In the genomic region with DNA sequence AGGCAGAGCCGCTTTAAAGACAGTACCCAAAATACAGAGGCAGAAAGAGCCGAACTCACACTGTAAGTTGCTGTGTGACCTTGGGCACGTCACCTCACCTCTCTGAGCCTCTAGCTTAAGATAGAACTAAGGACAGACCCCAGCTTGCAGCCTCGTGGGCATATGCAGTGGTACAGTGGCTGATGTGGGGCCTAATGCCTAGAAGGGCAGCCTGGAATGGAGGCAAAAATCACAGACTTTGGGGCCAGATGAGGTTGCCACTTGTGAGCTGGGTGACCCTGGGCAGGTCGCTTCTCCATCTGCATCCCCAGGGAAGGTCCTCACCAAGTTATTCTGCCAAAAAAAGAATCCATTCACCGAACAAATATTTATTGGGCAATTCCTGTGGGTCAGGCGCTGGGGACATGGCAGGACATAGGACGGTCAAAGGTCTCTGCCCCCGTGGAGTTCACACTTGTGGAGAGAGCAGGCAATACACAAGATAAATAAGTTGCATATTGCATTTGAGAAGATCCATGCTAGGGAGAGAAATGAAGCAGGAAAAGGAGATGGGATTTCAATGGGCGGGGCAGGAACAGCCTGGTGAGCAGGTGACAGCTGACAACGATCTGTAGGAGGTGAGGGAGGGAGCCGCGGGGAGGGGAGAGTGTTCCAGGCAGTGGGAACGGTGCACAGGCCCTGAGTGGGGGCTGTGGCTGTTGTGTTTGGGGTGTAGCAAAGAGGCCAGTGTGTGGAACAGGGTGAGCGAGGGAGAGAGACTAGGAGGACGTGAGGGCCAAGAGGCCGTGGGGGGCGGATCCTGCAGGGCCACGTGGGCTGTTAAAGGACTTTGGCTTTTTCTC, we compare ENCODE assay signal across 1 cellular context.
TF ChIP-seq lines count a peak whose summit lies in the region.

No MANE protein-coding gene starts in this region.

TF ChIP-seq in HepG2, 621 proteins besides CTCF, POLR2A, EP300 and RAD21 (continued from another document and continues in another):
- TF ChIP-seq, protein P1, sequence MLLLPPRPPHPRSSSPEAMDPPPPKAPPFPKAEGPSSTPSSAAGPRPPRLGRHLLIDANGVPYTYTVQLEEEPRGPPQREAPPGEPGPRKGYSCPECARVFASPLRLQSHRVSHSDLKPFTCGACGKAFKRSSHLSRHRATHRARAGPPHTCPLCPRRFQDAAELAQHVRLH (CRISPR knock-in tag; IDR thresholded peaks at IDR 0.05; ENCODE audit: borderline replicate concordance, low read depth): peak; percentile 21
- no peak for TF ChIP-seq TAF15 (IDR thresholded peaks at IDR 0.05; ENCODE audit: low read depth, low read length, poor library complexity, severe bottlenecking)
- TF ChIP-seq ZNF101 (CRISPR knock-in tag; IDR thresholded peaks at IDR 0.05; ENCODE audit: borderline replicate concordance, low read depth): peak; percentile 86; the same call in 1 of the 2 replicates
- TF ChIP-seq KAT7 (CRISPR knock-in tag; IDR thresholded peaks at IDR 0.05; ENCODE audit: borderline replicate concordance): peak; percentile 45; the same call in 1 of the 2 replicates
- TF ChIP-seq, protein P2, sequence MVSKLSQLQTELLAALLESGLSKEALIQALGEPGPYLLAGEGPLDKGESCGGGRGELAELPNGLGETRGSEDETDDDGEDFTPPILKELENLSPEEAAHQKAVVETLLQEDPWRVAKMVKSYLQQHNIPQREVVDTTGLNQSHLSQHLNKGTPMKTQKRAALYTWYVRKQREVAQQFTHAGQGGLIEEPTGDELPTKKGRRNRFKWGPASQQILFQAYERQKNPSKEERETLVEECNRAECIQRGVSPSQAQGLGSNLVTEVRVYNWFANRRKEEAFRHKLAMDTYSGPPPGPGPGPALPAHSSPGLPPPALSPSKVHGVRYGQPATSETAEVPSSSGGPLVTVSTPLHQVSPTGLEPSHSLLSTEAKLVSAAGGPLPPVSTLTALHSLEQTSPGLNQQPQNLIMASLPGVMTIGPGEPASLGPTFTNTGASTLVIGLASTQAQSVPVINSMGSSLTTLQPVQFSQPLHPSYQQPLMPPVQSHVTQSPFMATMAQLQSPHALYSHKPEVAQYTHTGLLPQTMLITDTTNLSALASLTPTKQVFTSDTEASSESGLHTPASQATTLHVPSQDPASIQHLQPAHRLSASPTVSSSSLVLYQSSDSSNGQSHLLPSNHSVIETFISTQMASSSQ (IDR thresholded peaks at IDR 0.05; ENCODE audit: low read depth): peak; percentile 68
- TF ChIP-seq, protein P2 (CRISPR knock-in tag; IDR thresholded peaks at IDR 0.05; ENCODE audit: borderline replicate concordance): peak; percentile 79
- TF ChIP-seq, protein P3, sequence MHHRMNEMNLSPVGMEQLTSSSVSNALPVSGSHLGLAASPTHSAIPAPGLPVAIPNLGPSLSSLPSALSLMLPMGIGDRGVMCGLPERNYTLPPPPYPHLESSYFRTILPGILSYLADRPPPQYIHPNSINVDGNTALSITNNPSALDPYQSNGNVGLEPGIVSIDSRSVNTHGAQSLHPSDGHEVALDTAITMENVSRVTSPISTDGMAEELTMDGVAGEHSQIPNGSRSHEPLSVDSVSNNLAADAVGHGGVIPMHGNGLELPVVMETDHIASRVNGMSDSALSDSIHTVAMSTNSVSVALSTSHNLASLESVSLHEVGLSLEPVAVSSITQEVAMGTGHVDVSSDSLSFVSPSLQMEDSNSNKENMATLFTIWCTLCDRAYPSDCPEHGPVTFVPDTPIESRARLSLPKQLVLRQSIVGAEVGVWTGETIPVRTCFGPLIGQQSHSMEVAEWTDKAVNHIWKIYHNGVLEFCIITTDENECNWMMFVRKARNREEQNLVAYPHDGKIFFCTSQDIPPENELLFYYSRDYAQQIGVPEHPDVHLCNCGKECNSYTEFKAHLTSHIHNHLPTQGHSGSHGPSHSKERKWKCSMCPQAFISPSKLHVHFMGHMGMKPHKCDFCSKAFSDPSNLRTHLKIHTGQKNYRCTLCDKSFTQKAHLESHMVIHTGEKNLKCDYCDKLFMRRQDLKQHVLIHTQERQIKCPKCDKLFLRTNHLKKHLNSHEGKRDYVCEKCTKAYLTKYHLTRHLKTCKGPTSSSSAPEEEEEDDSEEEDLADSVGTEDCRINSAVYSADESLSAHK (CRISPR knock-in tag; IDR thresholded peaks at IDR 0.05; ENCODE audit: borderline replicate concordance): no peak; the same call in 1 of the 2 replicates
- peak; percentile 87 for TF ChIP-seq TARDBP (CRISPR knock-in tag; IDR thresholded peaks at IDR 0.05)
- TF ChIP-seq RBAK (CRISPR knock-in tag; IDR thresholded peaks at IDR 0.05): 0 out of 2 replicates have a peak, but pooled peaks have one; percentile 16
- peak; percentile 66 for TF ChIP-seq KLF6 (CRISPR knock-in tag; IDR thresholded peaks at IDR 0.05)
- TF ChIP-seq, protein P4, sequence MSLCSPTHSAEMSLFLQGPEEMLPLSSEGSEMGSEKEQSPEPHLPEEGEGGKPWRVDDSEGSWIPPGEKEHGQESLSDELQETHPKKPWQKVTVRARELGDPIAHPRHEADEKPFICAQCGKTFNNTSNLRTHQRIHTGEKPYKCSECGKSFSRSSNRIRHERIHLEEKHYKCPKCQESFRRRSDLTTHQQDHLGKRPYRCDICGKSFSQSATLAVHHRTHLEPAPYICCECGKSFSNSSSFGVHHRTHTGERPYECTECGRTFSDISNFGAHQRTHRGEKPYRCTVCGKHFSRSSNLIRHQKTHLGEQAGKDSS (CRISPR knock-in tag; IDR thresholded peaks at IDR 0.05; ENCODE audit: borderline replicate concordance, low read depth): peak; percentile 68; the same call in 1 of the 2 replicates
- TF ChIP-seq, protein P5, sequence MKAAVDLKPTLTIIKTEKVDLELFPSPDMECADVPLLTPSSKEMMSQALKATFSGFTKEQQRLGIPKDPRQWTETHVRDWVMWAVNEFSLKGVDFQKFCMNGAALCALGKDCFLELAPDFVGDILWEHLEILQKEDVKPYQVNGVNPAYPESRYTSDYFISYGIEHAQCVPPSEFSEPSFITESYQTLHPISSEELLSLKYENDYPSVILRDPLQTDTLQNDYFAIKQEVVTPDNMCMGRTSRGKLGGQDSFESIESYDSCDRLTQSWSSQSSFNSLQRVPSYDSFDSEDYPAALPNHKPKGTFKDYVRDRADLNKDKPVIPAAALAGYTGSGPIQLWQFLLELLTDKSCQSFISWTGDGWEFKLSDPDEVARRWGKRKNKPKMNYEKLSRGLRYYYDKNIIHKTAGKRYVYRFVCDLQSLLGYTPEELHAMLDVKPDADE (CRISPR knock-in tag; IDR thresholded peaks at IDR 0.05): no peak; the same call in 1 of the 2 replicates
- TF ChIP-seq NAIF1 (CRISPR knock-in tag; IDR thresholded peaks at IDR 0.05; ENCODE audit: borderline replicate concordance): peak; percentile 81; the same call in 1 of the 2 replicates
- peak; percentile 82 for TF ChIP-seq HDAC2 (CRISPR knock-in tag; IDR thresholded peaks at IDR 0.05)
- TF ChIP-seq, protein P6, sequence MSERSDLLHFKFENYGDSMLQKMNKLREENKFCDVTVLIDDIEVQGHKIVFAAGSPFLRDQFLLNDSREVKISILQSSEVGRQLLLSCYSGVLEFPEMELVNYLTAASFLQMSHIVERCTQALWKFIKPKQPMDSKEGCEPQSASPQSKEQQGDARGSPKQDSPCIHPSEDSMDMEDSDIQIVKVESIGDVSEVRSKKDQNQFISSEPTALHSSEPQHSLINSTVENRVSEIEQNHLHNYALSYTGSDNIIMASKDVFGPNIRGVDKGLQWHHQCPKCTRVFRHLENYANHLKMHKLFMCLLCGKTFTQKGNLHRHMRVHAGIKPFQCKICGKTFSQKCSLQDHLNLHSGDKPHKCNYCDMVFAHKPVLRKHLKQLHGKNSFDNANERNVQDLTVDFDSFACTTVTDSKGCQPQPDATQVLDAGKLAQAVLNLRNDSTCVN (CRISPR knock-in tag; IDR thresholded peaks at IDR 0.05; ENCODE audit: borderline replicate concordance): peak; percentile 28; the same call in 1 of the 2 replicates
- TF ChIP-seq, protein P7, sequence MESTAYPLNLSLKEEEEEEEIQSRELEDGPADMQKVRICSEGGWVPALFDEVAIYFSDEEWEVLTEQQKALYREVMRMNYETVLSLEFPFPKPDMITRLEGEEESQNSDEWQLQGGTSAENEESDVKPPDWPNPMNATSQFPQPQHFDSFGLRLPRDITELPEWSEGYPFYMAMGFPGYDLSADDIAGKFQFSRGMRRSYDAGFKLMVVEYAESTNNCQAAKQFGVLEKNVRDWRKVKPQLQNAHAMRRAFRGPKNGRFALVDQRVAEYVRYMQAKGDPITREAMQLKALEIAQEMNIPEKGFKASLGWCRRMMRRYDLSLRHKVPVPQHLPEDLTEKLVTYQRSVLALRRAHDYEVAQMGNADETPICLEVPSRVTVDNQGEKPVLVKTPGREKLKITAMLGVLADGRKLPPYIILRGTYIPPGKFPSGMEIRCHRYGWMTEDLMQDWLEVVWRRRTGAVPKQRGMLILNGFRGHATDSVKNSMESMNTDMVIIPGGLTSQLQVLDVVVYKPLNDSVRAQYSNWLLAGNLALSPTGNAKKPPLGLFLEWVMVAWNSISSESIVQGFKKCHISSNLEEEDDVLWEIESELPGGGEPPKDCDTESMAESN (CRISPR knock-in tag; conservative IDR thresholded peaks at IDR 0.05): peak; percentile 63; the same call in 1 of the 2 replicates
- TF ChIP-seq, protein P8, sequence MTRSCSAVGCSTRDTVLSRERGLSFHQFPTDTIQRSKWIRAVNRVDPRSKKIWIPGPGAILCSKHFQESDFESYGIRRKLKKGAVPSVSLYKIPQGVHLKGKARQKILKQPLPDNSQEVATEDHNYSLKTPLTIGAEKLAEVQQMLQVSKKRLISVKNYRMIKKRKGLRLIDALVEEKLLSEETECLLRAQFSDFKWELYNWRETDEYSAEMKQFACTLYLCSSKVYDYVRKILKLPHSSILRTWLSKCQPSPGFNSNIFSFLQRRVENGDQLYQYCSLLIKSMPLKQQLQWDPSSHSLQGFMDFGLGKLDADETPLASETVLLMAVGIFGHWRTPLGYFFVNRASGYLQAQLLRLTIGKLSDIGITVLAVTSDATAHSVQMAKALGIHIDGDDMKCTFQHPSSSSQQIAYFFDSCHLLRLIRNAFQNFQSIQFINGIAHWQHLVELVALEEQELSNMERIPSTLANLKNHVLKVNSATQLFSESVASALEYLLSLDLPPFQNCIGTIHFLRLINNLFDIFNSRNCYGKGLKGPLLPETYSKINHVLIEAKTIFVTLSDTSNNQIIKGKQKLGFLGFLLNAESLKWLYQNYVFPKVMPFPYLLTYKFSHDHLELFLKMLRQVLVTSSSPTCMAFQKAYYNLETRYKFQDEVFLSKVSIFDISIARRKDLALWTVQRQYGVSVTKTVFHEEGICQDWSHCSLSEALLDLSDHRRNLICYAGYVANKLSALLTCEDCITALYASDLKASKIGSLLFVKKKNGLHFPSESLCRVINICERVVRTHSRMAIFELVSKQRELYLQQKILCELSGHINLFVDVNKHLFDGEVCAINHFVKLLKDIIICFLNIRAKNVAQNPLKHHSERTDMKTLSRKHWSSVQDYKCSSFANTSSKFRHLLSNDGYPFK (CRISPR knock-in tag; IDR thresholded peaks at IDR 0.05; ENCODE audit: borderline replicate concordance): peak; percentile 82
- peak; percentile 100 for TF ChIP-seq HNF4G (IDR thresholded peaks at IDR 0.05; ENCODE audit: borderline replicate concordance, low read depth, low read length)
- TF ChIP-seq HNF4G (CRISPR knock-in tag; IDR thresholded peaks at IDR 0.05; ENCODE audit: borderline replicate concordance, low read depth): peak; percentile 99
- TF ChIP-seq, protein P9, sequence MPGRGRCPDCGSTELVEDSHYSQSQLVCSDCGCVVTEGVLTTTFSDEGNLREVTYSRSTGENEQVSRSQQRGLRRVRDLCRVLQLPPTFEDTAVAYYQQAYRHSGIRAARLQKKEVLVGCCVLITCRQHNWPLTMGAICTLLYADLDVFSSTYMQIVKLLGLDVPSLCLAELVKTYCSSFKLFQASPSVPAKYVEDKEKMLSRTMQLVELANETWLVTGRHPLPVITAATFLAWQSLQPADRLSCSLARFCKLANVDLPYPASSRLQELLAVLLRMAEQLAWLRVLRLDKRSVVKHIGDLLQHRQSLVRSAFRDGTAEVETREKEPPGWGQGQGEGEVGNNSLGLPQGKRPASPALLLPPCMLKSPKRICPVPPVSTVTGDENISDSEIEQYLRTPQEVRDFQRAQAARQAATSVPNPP (CRISPR knock-in tag; IDR thresholded peaks at IDR 0.05): no peak; the same call in 1 of the 2 replicates
- TF ChIP-seq ZSCAN30 (CRISPR knock-in tag; IDR thresholded peaks at IDR 0.05): peak; percentile 28; the same call in 1 of the 2 replicates
- no peak for TF ChIP-seq NFE2 (CRISPR knock-in tag; IDR thresholded peaks at IDR 0.05)
- 0 out of 2 replicates have a peak, but pooled peaks have one; percentile 55 for TF ChIP-seq ZNF451 (CRISPR knock-in tag; IDR thresholded peaks at IDR 0.05)
- TF ChIP-seq ZNF235 (CRISPR knock-in tag; IDR thresholded peaks at IDR 0.05; ENCODE audit: borderline replicate concordance): peak; percentile 77; the same call in 1 of the 2 replicates
- peak; percentile 100 for TF ChIP-seq SSRP1 (CRISPR knock-in tag; IDR thresholded peaks at IDR 0.05)
- no peak for TF ChIP-seq U2AF2 (IDR thresholded peaks at IDR 0.05; ENCODE audit: low read depth, low read length)
- TF ChIP-seq, protein P10, sequence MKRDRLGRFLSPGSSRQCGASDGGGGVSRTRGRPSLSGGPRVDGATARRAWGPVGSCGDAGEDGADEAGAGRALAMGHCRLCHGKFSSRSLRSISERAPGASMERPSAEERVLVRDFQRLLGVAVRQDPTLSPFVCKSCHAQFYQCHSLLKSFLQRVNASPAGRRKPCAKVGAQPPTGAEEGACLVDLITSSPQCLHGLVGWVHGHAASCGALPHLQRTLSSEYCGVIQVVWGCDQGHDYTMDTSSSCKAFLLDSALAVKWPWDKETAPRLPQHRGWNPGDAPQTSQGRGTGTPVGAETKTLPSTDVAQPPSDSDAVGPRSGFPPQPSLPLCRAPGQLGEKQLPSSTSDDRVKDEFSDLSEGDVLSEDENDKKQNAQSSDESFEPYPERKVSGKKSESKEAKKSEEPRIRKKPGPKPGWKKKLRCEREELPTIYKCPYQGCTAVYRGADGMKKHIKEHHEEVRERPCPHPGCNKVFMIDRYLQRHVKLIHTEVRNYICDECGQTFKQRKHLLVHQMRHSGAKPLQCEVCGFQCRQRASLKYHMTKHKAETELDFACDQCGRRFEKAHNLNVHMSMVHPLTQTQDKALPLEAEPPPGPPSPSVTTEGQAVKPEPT (CRISPR knock-in tag; IDR thresholded peaks at IDR 0.05; ENCODE audit: low read depth): no peak; the same call in 1 of the 2 replicates
- peak; percentile 80 for TF ChIP-seq ADNP (CRISPR knock-in tag; IDR thresholded peaks at IDR 0.05)
- peak; percentile 93 for TF ChIP-seq RCOR2 (CRISPR knock-in tag; IDR thresholded peaks at IDR 0.05)
- no peak for TF ChIP-seq HMGA1 (CRISPR knock-in tag; conservative IDR thresholded peaks at IDR 0.05)
- no peak for TF ChIP-seq ZFP82 (CRISPR knock-in tag; IDR thresholded peaks at IDR 0.05; ENCODE audit: borderline replicate concordance)
- peak; percentile 87 for TF ChIP-seq GFI1 (CRISPR knock-in tag; IDR thresholded peaks at IDR 0.05; ENCODE audit: borderline replicate concordance)
- peak; percentile 41; the same call in 1 of the 2 replicates for TF ChIP-seq ZSCAN22 (CRISPR knock-in tag; IDR thresholded peaks at IDR 0.05)
- peak; percentile 77; the same call in 1 of the 2 replicates for TF ChIP-seq LCORL (IDR thresholded peaks at IDR 0.05)
- TF ChIP-seq LCORL (CRISPR knock-in tag; IDR thresholded peaks at IDR 0.05): peak; percentile 99
